Comparison of ENCODE assay signal across 10 cellular contexts in genomic region chr1:109185990-109186703, GRCh38. TPM values are rescaled to one million over a fixed set of nuclear protein-coding genes. Genes with fewer than 3 reads are reported as not detected.
DNase-seq lines count a peak whose midpoint lies in the region; ATAC-seq and TF ChIP-seq lines count a peak whose summit lies in the region.
"Had no signal": no experiment of that assay in that cellular context is flagged by ENCODE, and none has a peak within 500 bp of the region (broad histone marks: within the 10 kb centered on the region; RNA-seq: fewer than 3 reads in every experiment).

No MANE protein-coding gene starts in this region.

- peaks cover 3% of the 10 kb centered on the region for H3K4me1 Mint-ChIP-seq in neural crest cell

- DNase-seq in NCI-H187 (lab: John Stamatoyannopoulos, UW) (peak; percentile 28 to 58), caudate nucleus (lab: John Stamatoyannopoulos, UW) (peak in 33 of 61 donors; percentile 5 to 86 (median 39)), neural crest cell (ENCODE audit: low read depth, low spot score) (no peak), inferior parietal cortex (ENCODE audit: extremely low spot score) (no peak), GOT3 (lab: John Stamatoyannopoulos, UW) (no peak), RWPE1 (ENCODE audit: low spot score) (no peak)
- DNase-seq: activated naive CD4-positive, alpha-beta T cell treated with anti-CD3 and anti-CD28 coated beads for 36 hours; AML-193 had no signal

- TF ChIP-seq CTCF in 22Rv1 (IDR thresholded peaks at IDR 0.05) (no peak), neural crest cell (conservative IDR thresholded peaks at IDR 0.05) (no peak), RWPE1 (conservative IDR thresholded peaks at IDR 0.05; ENCODE audit: low read depth) (no peak)

- no peak overlapping the region for H3K4me3 Mint-ChIP-seq in neural crest cell
- H3K4me3 Mint-ChIP-seq: activated naive CD4-positive, alpha-beta T cell treated with anti-CD3 and anti-CD28 coated beads for 36 hours had no signal

- H3K27ac ChIP-seq in 22Rv1 (peak overlapping the region; percentile 35), caudate nucleus (ENCODE audit: low read depth, low read length) (peak overlapping the region; percentile 69), RWPE1 (no peak overlapping the region)

- ATAC-seq in GM19452 (IDR thresholded peaks at IDR 0.05; ENCODE audit: unreplicated experiment) = no peak

- H3K36me3 Mint-ChIP-seq in neural crest cell (ENCODE audit: low read depth) = no peaks in the 10 kb centered on the region

- POLR2A ChIA-PET in RWPE1 (lab: Yijun Ruan, JAX; ENCODE audit: low non-redundant PET) = no interaction called here

- H3K27me3 Mint-ChIP-seq in neural crest cell (ENCODE audit: low read depth) = no peaks in the 10 kb centered on the region

- peak overlapping the region; percentile 40 for H3K27ac Mint-ChIP-seq in neural crest cell (ENCODE audit: unreplicated experiment)
- H3K27ac Mint-ChIP-seq: activated naive CD4-positive, alpha-beta T cell treated with anti-CD3 and anti-CD28 coated beads for 36 hours had no signal

- CTCF ChIA-PET in RWPE1 (lab: Yijun Ruan, JAX) = interaction anchor here (0.8 kb wide), 1 partner anchor 53 kb away, joined by 3 read pairs; no protein-coding TSS in a partner anchor

- H3K9me3 Mint-ChIP-seq in neural crest cell = no peaks in the 10 kb centered on the region
- H3K9me3 Mint-ChIP-seq: activated naive CD4-positive, alpha-beta T cell treated with anti-CD3 and anti-CD28 coated beads for 36 hours had no signal

RNA-seq across cellular contexts. Expression of gene SARS1, which starts 27.6 kb away (rescaled TPM):
- 156 and 158 TPM in 2 replicates for total RNA-seq in neural crest cell

Comparison
In these comparisons a context has a peak if more than half of its experiments do, and no peak if none do; other contexts are left out.
1. DNase-seq: peak in NCI-H187 (2 of 2) and caudate nucleus (33 of 61); none in neural crest cell (single experiment), inferior parietal cortex (single experiment), GOT3 (single experiment) and RWPE1 (single experiment).